Comparison of ENCODE assay signal across 8 cellular contexts in genomic region chr4:145178740-145179139, GRCh38. TPM values are rescaled to one million over a fixed set of nuclear protein-coding genes. Genes with fewer than 3 reads are reported as not detected.
A peak's percentile ranks its signal among the peaks of the same experiment; 100 is the strongest.
DNase-seq lines count a peak whose midpoint lies in the region; ATAC-seq and TF ChIP-seq lines count a peak whose summit lies in the region.

No MANE protein-coding gene starts in this region.

- H3K4ac ChIP-seq in mesenchymal stem cell (ENCODE audit: low read depth in 1 of 2, low read length in 2 of 2): no peak overlapping the region

- WGBS in mesenchymal stem cell: 0% methylated on average over 1 of the region's 4 CpGs

- no peak overlapping the region for H2BK5ac ChIP-seq in mesenchymal stem cell (ENCODE audit: low read depth, low read length, poor library complexity, severe bottlenecking)

- H3K4me2 ChIP-seq in mesenchymal stem cell (ENCODE audit: low read length, poor library complexity, severe bottlenecking): peak overlapping the region; percentile 83

- H3K14ac ChIP-seq in mesenchymal stem cell (ENCODE audit: low read length in 2 of 2): no peak overlapping the region

- H3K4me1 ChIP-seq in mesenchymal stem cell (ENCODE audit: control insufficient read depth, insufficient read depth, low read depth, low read length): peaks cover 4% of the 10 kb centered on the region

- no peak overlapping the region for H3K27ac ChIP-seq in AG04450 (ENCODE audit: low read depth, low read length)
- H3K27ac ChIP-seq in brain microvascular endothelial cell: peak overlapping the region; percentile 89
- peak overlapping the region; percentile 65 for H3K27ac ChIP-seq in mesenchymal stem cell (ENCODE audit: low read length, poor library complexity, severe bottlenecking)

- no peak overlapping the region for H4K8ac ChIP-seq in mesenchymal stem cell (ENCODE audit: low read length)

- H3K18ac ChIP-seq in mesenchymal stem cell (ENCODE audit: low read depth in 1 of 2, low read length in 2 of 2): no peak overlapping the region

- CTCF ChIA-PET in AG04450 (lab: Charles Lee): interaction anchor here (0.7 to 4.7 kb wide), 4 partner anchors 24 to 438 kb away, joined by 3 to 21 read pairs (median 4); no protein-coding TSS in a partner anchor

- H3K79me1 ChIP-seq in mesenchymal stem cell (replicated peaks; ENCODE audit: low read length, poor library complexity, severe bottlenecking): peaks cover 5% of the 10 kb centered on the region

- H3K36me3 ChIP-seq in brain microvascular endothelial cell (replicated peaks) (no peaks in the 10 kb centered on the region), mesenchymal stem cell (ENCODE audit: control insufficient read depth in 1 of 2, insufficient read depth in 2 of 2, low read depth in 1 of 2, low read length in 2 of 2) (peaks cover 0 to under 1% of the 10 kb centered on the region in 2 experiments)

- TF ChIP-seq CTCF in AG04450 (IDR thresholded peaks at IDR 0.05; ENCODE audit: low read depth, low read length) (no peak), brain microvascular endothelial cell (IDR thresholded peaks at IDR 0.05; ENCODE audit: low read depth, low read length, missing control alignments) (no peak)

- H3K9ac ChIP-seq in mesenchymal stem cell (ENCODE audit: low read length): peak overlapping the region; percentile 94

- POLR2A ChIA-PET in AG04450 (lab: Yijun Ruan, JAX): no interaction called here

- no peak overlapping the region for H2AK5ac ChIP-seq in mesenchymal stem cell (ENCODE audit: low read length, severe bottlenecking)

- no peak overlapping the region for H4K91ac ChIP-seq in mesenchymal stem cell (ENCODE audit: low read length)

- H2BK12ac ChIP-seq in mesenchymal stem cell (ENCODE audit: low read length in 2 of 2): no peak overlapping the region

- H3K23ac ChIP-seq in mesenchymal stem cell (ENCODE audit: low read length in 2 of 2): no peak overlapping the region

- in situ Hi-C loops in brain microvascular endothelial cell (cut with HindIII; ENCODE audit: low pct_ligation_motif_present, low sequenced_read_pairs): no loop called here

- no peak for ATAC-seq in GM21367 (IDR thresholded peaks at IDR 0.05; ENCODE audit: unreplicated experiment)

- H3K4me3 ChIP-seq in AG04450 (ENCODE audit: low read depth, low read length) (peak overlapping the region; percentile 86), brain microvascular endothelial cell (ENCODE audit: low read depth, low read length) (peak overlapping the region; percentile 68), mesenchymal stem cell (ENCODE audit: insufficient read depth in 1 of 2, low read depth in 1 of 2, low read length in 2 of 2) (peak overlapping the region in 1 of 2 experiments; percentile 89)
- H3K4me3 ChIP-seq in Jurkat, Clone E6-1 (ENCODE audit: low read length): peak overlapping the region; percentile 71

- H3K27me3 ChIP-seq in AG04450 (ENCODE audit: control insufficient read depth, insufficient read depth, low read length) (no peaks in the 10 kb centered on the region), brain microvascular endothelial cell (replicated peaks) (no peaks in the 10 kb centered on the region), mesenchymal stem cell (ENCODE audit: control insufficient read depth in 1 of 2, insufficient read depth in 1 of 2, low read length in 2 of 2) (no peaks in the 10 kb centered on the region)

- no peak overlapping the region for H2BK120ac ChIP-seq in mesenchymal stem cell (ENCODE audit: low read depth, low read length)

- no peak overlapping the region for H2AFZ ChIP-seq in mesenchymal stem cell (ENCODE audit: low read depth, low read length)

- H3K9me3 ChIP-seq in AG04450 (ENCODE audit: control insufficient read depth, insufficient read depth, low read length) (no peaks in the 10 kb centered on the region), mesenchymal stem cell (ENCODE audit: control insufficient read depth, low read length) (no peaks in the 10 kb centered on the region)

- H2BK15ac ChIP-seq in mesenchymal stem cell (ENCODE audit: low read depth, poor library complexity, severe bottlenecking): no peak overlapping the region

- no peak for DNase-seq in AG04450 (ENCODE audit: low read depth, low spot score)
- DNase-seq in Jurkat, Clone E6-1 (ENCODE audit: low read depth, low spot score): no peak
- no peak for DNase-seq in brain microvascular endothelial cell
- peak; percentile 19 for DNase-seq in mesenchymal stem cell
- no peak for DNase-seq in NCI-H1694 (lab: John Stamatoyannopoulos, UW)
- no peak for DNase-seq in iPS-NIHi7 (ENCODE audit: extremely low spot score)
- no peak for DNase-seq in H4 (ENCODE audit: low spot score)

RNA-seq across cellular contexts. Expression of gene OTUD4, which starts 1.6 kb away (rescaled TPM):
- 19.7 and 27.1 TPM in 2 replicates for polyA plus RNA-seq in AG04450 (2011; rRNA removed)
- 23.9 and 33.6 TPM in 2 replicates for polyA minus RNA-seq in AG04450 (2011; rRNA and poly(A)+ RNA removed)
- polyA plus RNA-seq in Jurkat, Clone E6-1 (2012; ENCODE audit: insufficient read depth, insufficient read length): 18.7 TPM
- 16.7 TPM for polyA plus RNA-seq in mesenchymal stem cell (2013, experiment 1 of 2)
- 16.8 TPM for polyA plus RNA-seq in mesenchymal stem cell (2013, experiment 2 of 2)
- 6.5 and 10.7 TPM in 2 replicates for total RNA-seq in H4 (2014; rRNA removed; shearing (Covaris generic))
